In genomic region chr1:21814241-21814918, GRCh38 we compare ENCODE assay signal across 8 cellular contexts. TPM values are rescaled to one million over a fixed set of nuclear protein-coding genes. Genes with fewer than 3 reads are reported as not detected.
A peak's percentile ranks its signal among the peaks of the same experiment; 100 is the strongest.
DNase-seq lines count a peak whose midpoint lies in the region; ATAC-seq and TF ChIP-seq lines count a peak whose summit lies in the region.

No MANE protein-coding gene starts in this region.

- ATAC-seq in GM23338 (peak; percentile 91), HG03469 (IDR thresholded peaks at IDR 0.05; ENCODE audit: unreplicated experiment) (no peak)

- peaks cover 4% of the 10 kb centered on the region for H3K27me3 Mint-ChIP-seq in GM23338 (ENCODE audit: insufficient read depth, low read depth, poor library complexity)
- peaks cover 7% of the 10 kb centered on the region for H3K27me3 Mint-ChIP-seq in glutamatergic neuron (ENCODE audit: unreplicated experiment)

- H4K20me1 ChIP-seq in GM23338 (replicated peaks; ENCODE audit: insufficient read depth) = no peaks in the 10 kb centered on the region

- peaks cover 3% of the 10 kb centered on the region; the same call in 1 of the 2 replicates for H3K4me1 ChIP-seq in GM23338 (ENCODE audit: insufficient read depth)
- H3K4me1 ChIP-seq in rectal smooth muscle tissue (ENCODE audit: control insufficient read depth, insufficient read depth, low read length) = no peaks in the 10 kb centered on the region

- H3K9me3 Mint-ChIP-seq in GM23338 (no peaks in the 10 kb centered on the region), glutamatergic neuron (ENCODE audit: unreplicated experiment) (no peaks in the 10 kb centered on the region)

- H3K4me1 Mint-ChIP-seq in GM23338 (peaks cover 17% of the 10 kb centered on the region), glutamatergic neuron (ENCODE audit: low read depth, unreplicated experiment) (no peaks in the 10 kb centered on the region)

- DNase-seq in 8988T = peak; percentile 21
- peak; percentile 89 for DNase-seq in GM23338 (ENCODE audit: low spot score)
- DNase-seq in activated T-cell treated with anti-CD3 and anti-CD28 coated beads for 48 hours (ENCODE audit: low read depth) = peak; percentile 22
- peak; percentile 68 for DNase-seq in glutamatergic neuron
- no peak for DNase-seq in mesenteric fat pad (ENCODE audit: low spot score)
- DNase-seq in C1 segment of cervical spinal cord (lab: John Stamatoyannopoulos, UW) = no peak

- no peaks in the 10 kb centered on the region for H3K79me2 ChIP-seq in GM23338 (replicated peaks; ENCODE audit: insufficient read depth)

- H3K4me3 Mint-ChIP-seq in GM23338 (peak overlapping the region; percentile 53), glutamatergic neuron (ENCODE audit: unreplicated experiment) (peak overlapping the region; percentile 30)

- H2AFZ ChIP-seq in GM23338 = peak overlapping the region; percentile 85

- H3K27ac Mint-ChIP-seq in GM23338 (no peak overlapping the region), glutamatergic neuron (ENCODE audit: unreplicated experiment) (no peak overlapping the region)

- peak overlapping the region; percentile 61 for H3K4me3 ChIP-seq in GM23338
- peak overlapping the region; percentile 53 for H3K4me3 ChIP-seq in rectal smooth muscle tissue (ENCODE audit: low read length)

- peak; percentile 69 to 71 for TF ChIP-seq CTCF in GM23338 (conservative IDR thresholded peaks at IDR 0.05; ENCODE audit: low read depth in 2 of 2)
- TF ChIP-seq CTCF in glutamatergic neuron (IDR thresholded peaks at IDR 0.05; ENCODE audit: partially characterized antibody, unreplicated experiment) = peak; percentile 97

- H3K27ac ChIP-seq in GM23338 (ENCODE audit: low read depth) = no peak overlapping the region
- H3K27ac ChIP-seq in rectal smooth muscle tissue (ENCODE audit: low read depth, low read length) = no peak overlapping the region

- H3K9me2 ChIP-seq in GM23338 (ENCODE audit: insufficient read depth) = no peaks in the 10 kb centered on the region

- H3K27me3 ChIP-seq in GM23338 (ENCODE audit: insufficient read depth) = peaks cover 5% of the 10 kb centered on the region; the same call in 1 of the 2 replicates
- no peaks in the 10 kb centered on the region for H3K27me3 ChIP-seq in rectal smooth muscle tissue (ENCODE audit: control insufficient read depth, insufficient read depth, low read length)

- H3F3A ChIP-seq in GM23338 (replicated peaks; ENCODE audit: low read depth) = peaks cover 16% of the 10 kb centered on the region; the same call in 1 of the 2 replicates

- H3K4me2 ChIP-seq in GM23338 = peak overlapping the region; percentile 68; the same call in 1 of the 2 replicates

- no peak overlapping the region for H3K9ac ChIP-seq in rectal smooth muscle tissue (ENCODE audit: low read length)

- H3K36me3 Mint-ChIP-seq in GM23338 (ENCODE audit: low read depth) (no peaks in the 10 kb centered on the region), glutamatergic neuron (ENCODE audit: unreplicated experiment) (no peaks in the 10 kb centered on the region)

- H3K36me3 ChIP-seq in GM23338 (ENCODE audit: insufficient read depth) = no peaks in the 10 kb centered on the region
- H3K36me3 ChIP-seq in rectal smooth muscle tissue (ENCODE audit: control insufficient read depth, insufficient read depth, low read length) = no peaks in the 10 kb centered on the region

TF ChIP-seq in GM23338, 12 proteins besides CTCF, POLR2A, EP300 and RAD21 (continues in another document):
- TF ChIP-seq ZNF331 (CRISPR knock-in tag; IDR thresholded peaks at IDR 0.05; ENCODE audit: low read depth) (no peak), NANOG (IDR thresholded peaks at IDR 0.05; ENCODE audit: borderline replicate concordance) (no peak), REST (IDR thresholded peaks at IDR 0.05; ENCODE audit: unreplicated experiment) (no peak), STAT1 (IDR thresholded peaks at IDR 0.05; ENCODE audit: unreplicated experiment) (no peak), CREB1 (CRISPR knock-in tag; IDR thresholded peaks at IDR 0.05; ENCODE audit: low read depth) (no peak), ZNF114 (CRISPR knock-in tag; IDR thresholded peaks at IDR 0.05) (no peak), EZH2 (IDR thresholded peaks at IDR 0.05; ENCODE audit: low read depth, unreplicated experiment) (no peak), POLR2AphosphoS5 (IDR thresholded peaks at IDR 0.05; ENCODE audit: low read depth) (no peak), EZH2phosphoT487 (IDR thresholded peaks at IDR 0.05; ENCODE audit: unreplicated experiment) (no peak)

RNA-seq across cellular contexts. Expression of gene LDLRAD2, which starts 2.3 kb away (rescaled TPM):
- 0.31 and 1.6 TPM in 2 replicates for total RNA-seq in GM23338 (2014; rRNA removed; shearing (Covaris generic))
- polyA plus RNA-seq in GM23338 (2016; fragmentation: Nextera tagmentation; extraction: Ambion mirVana) = 5.8 and 11.3 TPM in 2 replicates
- total RNA-seq in glutamatergic neuron (ENCODE audit: unreplicated experiment) (not detected), mesenteric fat pad (0.35 TPM)

RNA-seq across cellular contexts. Expression of gene USP48, which starts 31.4 kb away (rescaled TPM):
- 85.9 and 114 TPM in 2 replicates for total RNA-seq in GM23338 (2014; rRNA removed; shearing (Covaris generic))
- 144 and 151 TPM in 2 replicates for polyA plus RNA-seq in GM23338 (2016; fragmentation: Nextera tagmentation; extraction: Ambion mirVana)
- total RNA-seq in glutamatergic neuron (ENCODE audit: unreplicated experiment) (78.7 TPM), mesenteric fat pad (53.7 TPM)

Comparison
In these comparisons a context has a peak if more than half of its experiments do, and no peak if none do; other contexts are left out.
1. DNase-seq: peak in 8988T (single experiment), GM23338 (single experiment), activated T-cell treated with anti-CD3 and anti-CD28 coated beads for 48 hours (single experiment) and glutamatergic neuron (single experiment); none in mesenteric fat pad (single experiment) and C1 segment of cervical spinal cord (0 of 14).